ENCODE assay signal across 10 cellular contexts in the genomic region with DNA sequence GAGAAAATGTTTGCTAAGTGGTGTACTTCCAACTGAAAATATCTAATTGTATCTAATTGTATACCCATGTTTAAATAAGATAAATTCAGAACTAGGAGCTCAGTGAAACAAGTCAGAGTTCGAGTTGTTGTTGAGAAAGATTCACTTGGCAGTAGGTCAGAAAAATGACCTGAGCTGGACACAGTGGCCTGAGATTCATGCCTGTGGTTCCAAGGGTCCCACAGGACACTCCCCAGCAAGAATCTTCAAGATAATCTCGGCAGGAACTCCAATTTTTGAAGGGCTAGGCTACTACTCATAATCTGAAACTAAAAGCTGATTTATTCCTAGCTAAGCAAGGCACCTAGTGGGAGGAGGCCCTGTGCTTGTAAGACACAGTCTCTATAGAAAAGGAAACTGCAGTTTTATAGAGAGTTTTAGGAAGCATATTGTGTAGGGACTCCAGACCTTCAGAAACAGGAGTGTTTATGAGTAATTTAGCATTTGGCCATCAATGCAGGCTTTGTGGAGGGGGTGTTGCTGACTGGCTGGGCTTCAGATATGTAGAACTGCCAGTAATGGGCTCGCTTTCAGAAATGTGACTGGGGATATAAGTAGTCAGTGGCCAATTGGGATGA. TPM values are rescaled to one million over a fixed set of nuclear protein-coding genes. Genes with fewer than 3 reads are reported as not detected.
DNase-seq lines count a peak whose midpoint lies in the region; ATAC-seq lines count a peak whose summit lies in the region.
"Had no signal": no experiment of that assay in that cellular context is flagged by ENCODE, and none has a peak within 500 bp of the region (broad histone marks: within the 10 kb centered on the region; RNA-seq: fewer than 3 reads in every experiment).

No MANE protein-coding gene starts in this region.

- intact Hi-C loops in right cardiac atrium (cut with DNase I) = no loop called here

- H3K27me3 Mint-ChIP-seq in activated naive CD4-positive, alpha-beta T cell treated with anti-CD3 and anti-CD28 coated beads, Interleukin-2, amount 10 ng/mL, durations not matched to agents 7 days and 5 days = no peaks in the 10 kb centered on the region
- no peaks in the 10 kb centered on the region for H3K27me3 Mint-ChIP-seq in stimulated activated naive CD8-positive, alpha-beta T cell treated with anti-CD3 and anti-CD28 coated beads, Interleukin-15, Interleukin-2, amounts not matched to agents 100 ng/mL and 50 ng/mL, for 24 hours

- H3K9me3 ChIP-seq in right cardiac atrium (ENCODE audit: control insufficient read depth, low read length) = no peaks in the 10 kb centered on the region

- H3K27me3 ChIP-seq in right cardiac atrium (ENCODE audit: control insufficient read depth, insufficient read depth) = no peaks in the 10 kb centered on the region

- H3K27ac ChIP-seq in right cardiac atrium (ENCODE audit: low read length) = no peak overlapping the region

- WGBS in right cardiac atrium = 38% methylated on average over 3 of the region's 3 CpGs

- ATAC-seq in HG02623 (IDR thresholded peaks at IDR 0.05; ENCODE audit: unreplicated experiment) (peak; percentile 48), right cardiac atrium (no peak)
- ATAC-seq: K562, PC-3 had no signal

- DNase-seq in activated naive CD4-positive, alpha-beta T cell treated with anti-CD3 and anti-CD28 coated beads, Interleukin-2, amount 10 ng/mL, durations not matched to agents 7 days and 5 days = no peak
- DNase-seq in activated naive CD4-positive, alpha-beta T cell treated with Interleukin-2 at 50 U/mL for 16 hours = no peak
- DNase-seq in OCI-M1 (lab: John Stamatoyannopoulos, UW) (peak; percentile 20), CD1c-positive myeloid dendritic cell (ENCODE audit: extremely low spot score) (no peak), germinal center (ENCODE audit: low spot score) (no peak), right cardiac atrium (no peak)
- DNase-seq: PC-3 had no signal

- H3K27ac Mint-ChIP-seq in activated naive CD4-positive, alpha-beta T cell treated with anti-CD3 and anti-CD28 coated beads, Interleukin-2, amount 10 ng/mL, durations not matched to agents 7 days and 5 days = peak overlapping the region; percentile 36
- H3K27ac Mint-ChIP-seq in stimulated activated naive CD8-positive, alpha-beta T cell treated with anti-CD3 and anti-CD28 coated beads, Interleukin-15, Interleukin-2, amounts not matched to agents 100 ng/mL and 50 ng/mL, for 24 hours = peak overlapping the region; percentile 80

- H3K4me1 ChIP-seq in right cardiac atrium (ENCODE audit: control insufficient read depth, insufficient read depth, low read length) = no peaks in the 10 kb centered on the region

- H3K4me3 Mint-ChIP-seq in activated naive CD4-positive, alpha-beta T cell treated with anti-CD3 and anti-CD28 coated beads, Interleukin-2, amount 10 ng/mL, durations not matched to agents 7 days and 5 days = no peak overlapping the region
- peak overlapping the region; percentile 36 for H3K4me3 Mint-ChIP-seq in stimulated activated naive CD8-positive, alpha-beta T cell treated with anti-CD3 and anti-CD28 coated beads, Interleukin-15, Interleukin-2, amounts not matched to agents 100 ng/mL and 50 ng/mL, for 24 hours

- H3K4me3 ChIP-seq in right cardiac atrium (ENCODE audit: low read length) = no peak overlapping the region
- H3K4me3 ChIP-seq: K562 had no signal

- H3K4me1 Mint-ChIP-seq in activated naive CD4-positive, alpha-beta T cell treated with anti-CD3 and anti-CD28 coated beads, Interleukin-2, amount 10 ng/mL, durations not matched to agents 7 days and 5 days = peaks cover 34% of the 10 kb centered on the region
- peaks cover 54% of the 10 kb centered on the region for H3K4me1 Mint-ChIP-seq in stimulated activated naive CD8-positive, alpha-beta T cell treated with anti-CD3 and anti-CD28 coated beads, Interleukin-15, Interleukin-2, amounts not matched to agents 100 ng/mL and 50 ng/mL, for 24 hours (ENCODE audit: low read depth)

- CTCF ChIA-PET in activated naive CD4-positive, alpha-beta T cell treated with anti-CD3 and anti-CD28 coated beads, Interleukin-2, amount 10 ng/mL, durations not matched to agents 7 days and 5 days (lab: Charles Lee) = interaction anchor here (0.8 to 1.3 kb wide), 3 partner anchors 14 to 62 kb away, joined by 3 read pairs; no protein-coding TSS in a partner anchor

- peaks cover 17% of the 10 kb centered on the region for H3K9me3 Mint-ChIP-seq in activated naive CD4-positive, alpha-beta T cell treated with anti-CD3 and anti-CD28 coated beads, Interleukin-2, amount 10 ng/mL, durations not matched to agents 7 days and 5 days
- H3K9me3 Mint-ChIP-seq in stimulated activated naive CD8-positive, alpha-beta T cell treated with anti-CD3 and anti-CD28 coated beads, Interleukin-15, Interleukin-2, amounts not matched to agents 100 ng/mL and 50 ng/mL, for 24 hours = peaks cover 15% of the 10 kb centered on the region

- peaks cover 86% of the 10 kb centered on the region for H3K36me3 Mint-ChIP-seq in activated naive CD4-positive, alpha-beta T cell treated with anti-CD3 and anti-CD28 coated beads, Interleukin-2, amount 10 ng/mL, durations not matched to agents 7 days and 5 days
- peaks cover 84% of the 10 kb centered on the region for H3K36me3 Mint-ChIP-seq in stimulated activated naive CD8-positive, alpha-beta T cell treated with anti-CD3 and anti-CD28 coated beads, Interleukin-15, Interleukin-2, amounts not matched to agents 100 ng/mL and 50 ng/mL, for 24 hours (ENCODE audit: low read depth)

RNA-seq across cellular contexts. Expression of gene SP140, which starts 43.2 kb away (rescaled TPM):
- 1 to 10 TPM in 1 of 4 donors, under 1 TPM in 3; 0.44 to 1.4 (median 0.75) TPM for total RNA-seq in right cardiac atrium
- 0.36 TPM for polyA plus RNA-seq in right cardiac atrium
- total RNA-seq: PC-3 had no signal

RNA-seq across cellular contexts. Expression of gene SP110, which starts 48.9 kb away (rescaled TPM):
- 10 to 100 TPM in 3 of 4 donors, 1 to 10 TPM in 1; 9.8 to 12.9 (median 11.8) TPM for total RNA-seq in right cardiac atrium
- polyA plus RNA-seq in right cardiac atrium = 9.9 TPM

RNA-seq across cellular contexts. Expression of gene SP140L, which starts 58.3 kb away (rescaled TPM):
- 1 to 10 TPM; 6.6 to 7.4 (median 7.1) TPM for total RNA-seq in right cardiac atrium
- 5.3 TPM for polyA plus RNA-seq in right cardiac atrium
